Comparison of ENCODE assay signal across 11 cellular contexts in the genomic region with DNA sequence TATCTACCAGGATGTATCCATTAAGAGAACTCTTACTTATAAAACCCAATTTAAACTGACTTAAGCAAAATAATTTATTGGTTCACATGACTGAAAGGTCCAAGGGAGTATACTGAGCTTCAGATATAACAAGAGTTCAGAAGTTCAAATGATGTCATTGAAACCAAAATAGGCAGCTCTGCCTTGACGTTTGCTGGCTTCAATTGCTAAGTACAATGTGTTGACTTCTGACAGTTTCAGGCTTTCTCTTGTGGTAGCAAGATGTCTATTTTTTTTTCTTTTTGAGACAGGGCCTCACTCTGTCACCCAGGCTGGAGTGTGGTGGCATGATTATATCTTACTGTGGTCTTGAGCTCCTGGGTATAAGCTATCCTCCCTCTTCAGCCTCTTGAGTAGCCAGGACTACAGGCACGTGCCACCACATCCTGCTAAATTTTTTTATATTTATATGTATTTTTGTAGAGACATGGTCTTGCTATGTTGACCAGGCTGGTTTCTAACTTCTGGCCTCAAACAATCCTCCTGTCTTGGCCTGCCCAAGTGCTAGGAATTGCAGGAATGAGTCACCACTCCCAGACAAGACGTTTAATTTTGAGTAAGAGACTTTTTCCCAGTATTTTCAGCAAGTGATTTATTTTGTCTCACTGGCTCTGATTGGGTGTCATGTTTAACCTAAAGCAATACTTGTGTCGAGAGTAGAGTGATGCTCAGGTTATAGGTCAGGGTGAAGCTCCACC.
DNase-seq lines count a peak whose midpoint lies in the region; ATAC-seq and TF ChIP-seq lines count a peak whose summit lies in the region.
"Had no signal": no experiment of that assay in that cellular context is flagged by ENCODE, and none has a peak within 500 bp of the region (broad histone marks: within the 10 kb centered on the region; RNA-seq: fewer than 3 reads in every experiment).

No MANE protein-coding gene starts in this region.

- no peaks in the 10 kb centered on the region for H3K36me3 Mint-ChIP-seq in osteocyte (ENCODE audit: unreplicated experiment)
- H3K36me3 Mint-ChIP-seq in CD8-positive, alpha-beta T cell: no peaks in the 10 kb centered on the region

- no peak for TF ChIP-seq CTCF in KMS-11 (conservative IDR thresholded peaks at IDR 0.05; ENCODE audit: low read depth, low read length)
- TF ChIP-seq CTCF in mucosa of descending colon (IDR thresholded peaks at IDR 0.05): no peak
- no peak for TF ChIP-seq CTCF in osteocyte (IDR thresholded peaks at IDR 0.05)
- TF ChIP-seq CTCF in CD8-positive, alpha-beta T cell (IDR thresholded peaks at IDR 0.05): no peak
- TF ChIP-seq CTCF in left ventricle myocardium inferior (IDR thresholded peaks at IDR 0.05; ENCODE audit: borderline replicate concordance): no peak

- POLR2A ChIA-PET in CD8-positive, alpha-beta T cell (lab: Charles Lee): no interaction called here

- no peak overlapping the region for H3K4me3 Mint-ChIP-seq in osteocyte (ENCODE audit: unreplicated experiment)
- no peak overlapping the region for H3K4me3 Mint-ChIP-seq in CD8-positive, alpha-beta T cell

- H3K27me3 Mint-ChIP-seq in osteocyte (ENCODE audit: unreplicated experiment): peaks cover 2% of the 10 kb centered on the region
- H3K27me3 Mint-ChIP-seq in CD8-positive, alpha-beta T cell (ENCODE audit: low read depth): peaks cover 14% of the 10 kb centered on the region

- ATAC-seq in GM19328 (IDR thresholded peaks at IDR 0.05; ENCODE audit: unreplicated experiment) (peak; percentile 54), HG02678 (IDR thresholded peaks at IDR 0.05; ENCODE audit: unreplicated experiment) (peak; percentile 74), mucosa of descending colon (peak; percentile 24)
- ATAC-seq in CD8-positive, alpha-beta T cell: no peak

- no peak overlapping the region for H2AFZ ChIP-seq in KMS-11 (ENCODE audit: low read depth)

- H3K4me1 Mint-ChIP-seq in osteocyte (ENCODE audit: unreplicated experiment): no peaks in the 10 kb centered on the region
- H3K4me1 Mint-ChIP-seq in CD8-positive, alpha-beta T cell (ENCODE audit: low read depth): no peaks in the 10 kb centered on the region

- H3K9ac ChIP-seq in KMS-11: no peak overlapping the region

- DNase-seq in mucosa of descending colon (no peak), osteocyte (ENCODE audit: extremely low spot score, unreplicated experiment) (no peak), left ventricle myocardium inferior (no peak)
- no peak for DNase-seq in CD8-positive, alpha-beta T cell
- no peak for DNase-seq in stimulated activated CD4-positive, alpha-beta T cell treated with anti-CD3 and anti-CD28 coated beads, Interleukin-4, amount 100 ng/mL, for 24 hours
- DNase-seq: brain microvascular endothelial cell, NCI-H1092 treated with DMSO at 0.1 percent for 48 hours had no signal

- no peaks in the 10 kb centered on the region for H3K79me2 ChIP-seq in KMS-11 (ENCODE audit: insufficient read depth, low read depth)

- CTCF ChIA-PET in CD8-positive, alpha-beta T cell (lab: Charles Lee): no interaction called here

- no peaks in the 10 kb centered on the region for H3K27me3 ChIP-seq in KMS-11 (ENCODE audit: insufficient read depth, low read depth)
- H3K27me3 ChIP-seq in CD8-positive, alpha-beta T cell (ENCODE audit: insufficient read depth, low read length): no peaks in the 10 kb centered on the region
- H3K27me3 ChIP-seq in left ventricle myocardium inferior (ENCODE audit: low read depth): no peaks in the 10 kb centered on the region
- H3K27me3 ChIP-seq: brain microvascular endothelial cell had no signal

- no peak overlapping the region for H3K4me3 ChIP-seq in KMS-11 (IDR thresholded peaks at IDR 0.05; ENCODE audit: insufficient read depth, low read depth, low read length)
- H3K4me3 ChIP-seq in mucosa of descending colon: no peak overlapping the region
- no peak overlapping the region for H3K4me3 ChIP-seq in CD8-positive, alpha-beta T cell (ENCODE audit: low read depth, low read length)
- H3K4me3 ChIP-seq in left ventricle myocardium inferior: no peak overlapping the region
- H3K4me3 ChIP-seq: HAP-1 had no signal

- H3K36me3 ChIP-seq in KMS-11 (ENCODE audit: insufficient read depth) (no peaks in the 10 kb centered on the region), mucosa of descending colon (ENCODE audit: low read depth) (no peaks in the 10 kb centered on the region), left ventricle myocardium inferior (no peaks in the 10 kb centered on the region)
- H3K36me3 ChIP-seq in CD8-positive, alpha-beta T cell (ENCODE audit: insufficient read depth, low read length): no peaks in the 10 kb centered on the region
- H3K36me3 ChIP-seq: brain microvascular endothelial cell, HAP-1 had no signal

- H3K9me3 Mint-ChIP-seq in osteocyte (ENCODE audit: unreplicated experiment): no peaks in the 10 kb centered on the region
- no peaks in the 10 kb centered on the region for H3K9me3 Mint-ChIP-seq in CD8-positive, alpha-beta T cell

- H3K27ac ChIP-seq in KMS-11: no peak overlapping the region
- H3K27ac ChIP-seq in CD8-positive, alpha-beta T cell (ENCODE audit: low read depth, low read length): no peak overlapping the region
- no peak overlapping the region for H3K27ac ChIP-seq in left ventricle myocardium inferior (replicated peaks)
- H3K27ac ChIP-seq: brain microvascular endothelial cell had no signal

- H3K4me1 ChIP-seq in KMS-11 (ENCODE audit: low read depth, poor library complexity, severe bottlenecking) (peaks cover 16% of the 10 kb centered on the region), mucosa of descending colon (ENCODE audit: low read depth) (no peaks in the 10 kb centered on the region), left ventricle myocardium inferior (no peaks in the 10 kb centered on the region)
- H3K4me1 ChIP-seq in CD8-positive, alpha-beta T cell (ENCODE audit: insufficient read depth, low read length): no peaks in the 10 kb centered on the region

- no peaks in the 10 kb centered on the region for H4K20me1 ChIP-seq in KMS-11 (ENCODE audit: insufficient read depth)

- H3K9me3 ChIP-seq in mucosa of descending colon (no peaks in the 10 kb centered on the region), left ventricle myocardium inferior (replicated peaks) (peaks cover 3% of the 10 kb centered on the region)
- no peaks in the 10 kb centered on the region for H3K9me3 ChIP-seq in CD8-positive, alpha-beta T cell (ENCODE audit: low read length)
- H3K9me3 ChIP-seq: HAP-1 had no signal

- intact Hi-C loops in mucosa of descending colon (cut with DNase I, micrococcal nuclease): no loop called here
- intact Hi-C loops in CD8-positive, alpha-beta T cell (cut with DNase I, micrococcal nuclease): no loop called here
- intact Hi-C loops in left ventricle myocardium inferior (cut with micrococcal nuclease): no loop called here

- H3K27ac Mint-ChIP-seq in osteocyte (ENCODE audit: unreplicated experiment): no peak overlapping the region
- H3K27ac Mint-ChIP-seq in CD8-positive, alpha-beta T cell: no peak overlapping the region

- H3K4me2 ChIP-seq in KMS-11: peak overlapping the region; percentile 19; the same call in 1 of the 2 replicates
